Comparison of ENCODE assay signal across 8 cellular contexts in the genomic region with DNA sequence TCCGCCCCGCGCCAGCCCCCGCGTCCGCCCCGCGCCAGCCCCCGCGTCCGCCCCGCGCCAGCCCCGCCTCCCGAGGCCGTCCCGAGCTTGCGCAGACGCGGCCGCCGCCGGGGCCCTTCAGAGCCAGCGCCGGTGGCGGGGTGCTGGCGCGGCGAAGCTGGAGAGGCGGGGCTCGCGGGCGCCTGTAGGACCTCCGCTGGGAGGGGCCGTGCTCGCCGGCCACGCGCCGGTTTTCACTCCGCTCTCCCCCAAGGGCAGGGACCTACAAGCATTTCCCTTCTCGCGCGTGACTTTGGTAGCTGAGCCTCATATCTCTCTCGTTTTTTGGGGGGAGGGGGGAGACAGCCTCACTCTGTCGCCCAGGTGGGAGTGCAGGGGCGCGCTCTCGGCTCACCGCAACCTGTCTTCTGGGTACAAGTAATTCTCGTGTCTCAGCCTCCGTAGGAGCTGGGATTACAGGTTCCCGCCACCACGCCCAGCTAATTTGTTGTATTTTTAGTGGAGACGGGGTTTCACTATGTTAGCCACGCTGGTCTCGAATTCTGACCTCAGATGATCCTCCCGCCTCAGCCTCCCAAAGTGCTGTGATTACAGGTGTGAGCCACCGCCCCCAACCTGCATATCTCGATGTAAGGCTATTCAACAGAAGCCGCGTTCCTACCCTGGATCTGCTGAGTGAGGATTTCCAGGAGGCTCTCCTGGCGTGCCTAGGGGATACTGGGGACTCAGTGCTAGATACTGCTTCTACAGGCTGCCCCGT. TPM values are rescaled to one million over a fixed set of nuclear protein-coding genes. Genes with fewer than 3 reads are reported as not detected.
DNase-seq lines count a peak whose midpoint lies in the region; ATAC-seq and TF ChIP-seq lines count a peak whose summit lies in the region.

ZNF514 (minus strand) TSS at position 159 of the 760 bp plus-strand sequence. CDS start 6,595 bp downstream, outside the sequence.

- H3K4me3 Mint-ChIP-seq in Caco-2 (ENCODE audit: unreplicated experiment), result peak within 1 kb of the TSS; percentile 85
- peak within 1 kb of the TSS; percentile 88 for H3K4me3 Mint-ChIP-seq in activated T-helper 2 cell treated with anti-CD3 and anti-CD28 coated beads, Interferon-gamma antibody, Interleukin-2, Interleukin-4, amounts not matched to agents 10 μg/mL and 5 μg/mL and 100 μg/mL, durations not matched to agents 14 hours and 24 hours and 36 hours (ENCODE audit: low read depth)
- peak within 1 kb of the TSS; percentile 88 for H3K4me3 Mint-ChIP-seq in natural killer cell treated with Interleukin-12 subunit alpha and Interleukin-12 subunit beta and Interleukin-15 and Interleukin-18, amount 100 ng/mL, for 72 hours

- peak within 1 kb of the TSS; percentile 71 for H3K27ac Mint-ChIP-seq in Caco-2 (ENCODE audit: unreplicated experiment)
- peak within 1 kb of the TSS; percentile 75 for H3K27ac Mint-ChIP-seq in activated T-helper 2 cell treated with anti-CD3 and anti-CD28 coated beads, Interferon-gamma antibody, Interleukin-2, Interleukin-4, amounts not matched to agents 10 μg/mL and 5 μg/mL and 100 μg/mL, durations not matched to agents 14 hours and 24 hours and 36 hours
- peak within 1 kb of the TSS; percentile 68 to 88 for H3K27ac Mint-ChIP-seq in natural killer cell treated with Interleukin-12 subunit alpha and Interleukin-12 subunit beta and Interleukin-15 and Interleukin-18, amount 100 ng/mL, for 72 hours

- BruUV-seq in Caco-2 (replicated peaks; lab: Mats Ljungman, UMichigan), result no TSS peak

- peak within 1 kb of the TSS; percentile 76 for H3K4me3 ChIP-seq in Caco-2 (ENCODE audit: low read depth, low read length)
- H3K4me3 ChIP-seq in fibroblast of pulmonary artery (replicated peaks; ENCODE audit: low read depth, low read length), result peak within 1 kb of the TSS; percentile 71

- CTCF ChIA-PET in Caco-2 (lab: Charles Lee), result interaction anchor here (1.0 kb wide), 1 partner anchor 72 kb away, joined by 3 read pairs; no protein-coding TSS in a partner anchor

- no peaks in the 10 kb centered on the region for H3K27me3 Mint-ChIP-seq in Caco-2 (ENCODE audit: insufficient read depth, unreplicated experiment)
- H3K27me3 Mint-ChIP-seq in activated T-helper 2 cell treated with anti-CD3 and anti-CD28 coated beads, Interferon-gamma antibody, Interleukin-2, Interleukin-4, amounts not matched to agents 10 μg/mL and 5 μg/mL and 100 μg/mL, durations not matched to agents 14 hours and 24 hours and 36 hours (ENCODE audit: low read depth), result no peaks in the 10 kb centered on the region
- H3K27me3 Mint-ChIP-seq in natural killer cell treated with Interleukin-12 subunit alpha and Interleukin-12 subunit beta and Interleukin-15 and Interleukin-18, amount 100 ng/mL, for 72 hours, result no peaks in the 10 kb centered on the region

- H3K9me3 Mint-ChIP-seq in Caco-2 (ENCODE audit: unreplicated experiment), result no peaks in the 10 kb centered on the region
- H3K9me3 Mint-ChIP-seq in activated T-helper 2 cell treated with anti-CD3 and anti-CD28 coated beads, Interferon-gamma antibody, Interleukin-2, Interleukin-4, amounts not matched to agents 10 μg/mL and 5 μg/mL and 100 μg/mL, durations not matched to agents 14 hours and 24 hours and 36 hours, result peaks cover 13% of the 10 kb centered on the region
- no peaks in the 10 kb centered on the region for H3K9me3 Mint-ChIP-seq in natural killer cell treated with Interleukin-12 subunit alpha and Interleukin-12 subunit beta and Interleukin-15 and Interleukin-18, amount 100 ng/mL, for 72 hours

- intact Hi-C loops in Caco-2 (cut with micrococcal nuclease; ENCODE audit: unreplicated experiment), result loop anchor here (1.0 kb wide), 1 partner anchor 38 kb away; no protein-coding TSS in a partner anchor
- intact Hi-C loops in activated T-helper 2 cell treated with anti-CD3 and anti-CD28 coated beads, Interferon-gamma antibody, Interleukin-2, Interleukin-4, amounts not matched to agents 10 μg/mL and 5 μg/mL and 100 μg/mL, durations not matched to agents 14 hours and 24 hours and 36 hours (cut with micrococcal nuclease), result no loop called here

- no peak for TF ChIP-seq CTCF in Caco-2 (IDR thresholded peaks at IDR 0.05; ENCODE audit: insufficient read depth in 1 of 2, low read depth in 1 of 2, low read length in 1 of 2, severe bottlenecking in 1 of 2, unreplicated experiment in 1 of 2)
- no peak for TF ChIP-seq CTCF in fibroblast of pulmonary artery (IDR thresholded peaks at IDR 0.05; ENCODE audit: low read length, missing control alignments)

- peak; percentile 93 for ATAC-seq in GM21381 (IDR thresholded peaks at IDR 0.05; ENCODE audit: unreplicated experiment)
- ATAC-seq in natural killer cell treated with Interleukin-12 subunit alpha and Interleukin-12 subunit beta and Interleukin-15 and Interleukin-18, amount 100 ng/mL, for 72 hours, result peak; percentile 97

- POLR2A ChIA-PET in Caco-2 (lab: Charles Lee), result no interaction called here

- H3K9me3 ChIP-seq in Caco-2, result 0 out of 2 replicates have a peak, but pooled peaks cover 12% of the 10 kb centered on the region

- H3K4me1 Mint-ChIP-seq in Caco-2 (ENCODE audit: low read depth, unreplicated experiment), result peaks cover 8% of the 10 kb centered on the region
- H3K4me1 Mint-ChIP-seq in activated T-helper 2 cell treated with anti-CD3 and anti-CD28 coated beads, Interferon-gamma antibody, Interleukin-2, Interleukin-4, amounts not matched to agents 10 μg/mL and 5 μg/mL and 100 μg/mL, durations not matched to agents 14 hours and 24 hours and 36 hours (ENCODE audit: low read depth), result peaks cover 13% of the 10 kb centered on the region
- peaks cover 8 to 14% of the 10 kb centered on the region in 2 donors for H3K4me1 Mint-ChIP-seq in natural killer cell treated with Interleukin-12 subunit alpha and Interleukin-12 subunit beta and Interleukin-15 and Interleukin-18, amount 100 ng/mL, for 72 hours (ENCODE audit: low read depth in 2 of 2)

- H3K4me1 ChIP-seq in Caco-2, result 0 out of 2 replicates have a peak, but pooled peaks cover 6% of the 10 kb centered on the region

- DNase-seq in Caco-2 (peak; percentile 72 to 85), HUDEP-2 (lab: John Stamatoyannopoulos, UW; ENCODE audit: unreplicated experiment in 76 of 76) (peak in 58 of 76 experiments; percentile 4 to 59 (median 36)), RKO (ENCODE audit: low spot score) (peak; percentile 75), fibroblast of pulmonary artery (ENCODE audit: low read depth) (peak; percentile 73)
- DNase-seq in activated T-helper 2 cell treated with anti-CD3 and anti-CD28 coated beads, Interferon-gamma antibody, Interleukin-2, Interleukin-4, amounts not matched to agents 10 μg/mL and 5 μg/mL and 100 μg/mL, durations not matched to agents 14 hours and 24 hours and 36 hours (ENCODE audit: low spot score), result peak; percentile 73
- peak; percentile 91 for DNase-seq in natural killer cell treated with Interleukin-12 subunit alpha and Interleukin-12 subunit beta and Interleukin-15 and Interleukin-18, amount 100 ng/mL, for 72 hours (ENCODE audit: low spot score)
- DNase-seq in stimulated activated naive CD4-positive, alpha-beta T cell (lab: John Stamatoyannopoulos, UW), result peak; percentile 60 to 75 (median 70)

- H3K36me3 Mint-ChIP-seq in Caco-2 (ENCODE audit: insufficient read depth, unreplicated experiment), result peaks cover 15% of the 10 kb centered on the region
- H3K36me3 Mint-ChIP-seq in activated T-helper 2 cell treated with anti-CD3 and anti-CD28 coated beads, Interferon-gamma antibody, Interleukin-2, Interleukin-4, amounts not matched to agents 10 μg/mL and 5 μg/mL and 100 μg/mL, durations not matched to agents 14 hours and 24 hours and 36 hours (ENCODE audit: low read depth), result peaks cover 23% of the 10 kb centered on the region
- peaks cover 7% of the 10 kb centered on the region for H3K36me3 Mint-ChIP-seq in natural killer cell treated with Interleukin-12 subunit alpha and Interleukin-12 subunit beta and Interleukin-15 and Interleukin-18, amount 100 ng/mL, for 72 hours

- no peaks in the 10 kb centered on the region for H3K27me3 ChIP-seq in Caco-2 (replicated peaks; ENCODE audit: control insufficient read depth, insufficient read depth, low read length)

- no peaks in the 10 kb centered on the region; the same call in 1 of the 2 replicates for H3K36me3 ChIP-seq in Caco-2 (ENCODE audit: control insufficient read depth, insufficient read depth, low read length)

RNA-seq across cellular contexts. Expression of gene ZNF514, which starts in this region (rescaled TPM):
- 20.0 and 21.9 TPM in 2 replicates for total RNA-seq in Caco-2 (2022)
- 9.8 and 10.4 TPM in 2 replicates for total RNA-seq in activated T-helper 2 cell treated with anti-CD3 and anti-CD28 coated beads, Interferon-gamma antibody, Interleukin-2, Interleukin-4, amounts not matched to agents 10 μg/mL and 5 μg/mL and 100 μg/mL, durations not matched to agents 14 hours and 24 hours and 36 hours
- 10 to 100 TPM; 11.0 to 12.1 TPM for total RNA-seq in natural killer cell treated with Interleukin-12 subunit alpha and Interleukin-12 subunit beta and Interleukin-15 and Interleukin-18, amount 100 ng/mL, for 72 hours

Comparison
In these comparisons a context has a peak if more than half of its experiments do, and no peak if none do; other contexts are left out.
1. Peak in every context shown above with its lines: DNase-seq, ATAC-seq and H3K4me3 ChIP-seq.
2. DNase-seq: peak in every context shown above with its lines; median percentile 91 in natural killer cell treated with Interleukin-12 subunit alpha and Interleukin-12 subunit beta and Interleukin-15 and Interleukin-18, amount 100 ng/mL, for 72 hours; 78 in Caco-2; 75 in RKO; 73 in activated T-helper 2 cell treated with anti-CD3 and anti-CD28 coated beads, Interferon-gamma antibody, Interleukin-2, Interleukin-4, amounts not matched to agents 10 μg/mL and 5 μg/mL and 100 μg/mL, durations not matched to agents 14 hours and 24 hours and 36 hours; 73 in fibroblast of pulmonary artery; 70 in stimulated activated naive CD4-positive, alpha-beta T cell; 36 in HUDEP-2.